In genomic region chr20:44750081-44750805, GRCh38 we compare ENCODE assay signal across 15 cellular contexts. TPM values are rescaled to one million over a fixed set of nuclear protein-coding genes. Genes with fewer than 3 reads are reported as not detected.
DNase-seq lines count a peak whose midpoint lies in the region; ATAC-seq and TF ChIP-seq lines count a peak whose summit lies in the region.
"Had no signal": no experiment of that assay in that cellular context is flagged by ENCODE, and none has a peak within 500 bp of the region (broad histone marks: within the 10 kb centered on the region; RNA-seq: fewer than 3 reads in every experiment).

No MANE protein-coding gene starts in this region.

- H3K4me1 ChIP-seq in psoas muscle = peaks cover 11% of the 10 kb centered on the region
- H3K4me1 ChIP-seq: colonic mucosa had no signal

- peak; percentile 21 for TF ChIP-seq CTCF in GM13977 (IDR thresholded peaks at IDR 0.05; ENCODE audit: extremely low read depth, insufficient read depth, missing control alignments)
- no peak for TF ChIP-seq CTCF in coronary artery (IDR thresholded peaks at IDR 0.05)
- peak; percentile 41 for TF ChIP-seq CTCF in psoas muscle (IDR thresholded peaks at IDR 0.05)

- peak; percentile 32 for DNase-seq in activated CD4-positive, alpha-beta T cell treated with anti-CD3 and anti-CD28 coated beads for 48 hours
- DNase-seq in activated CD4-positive, alpha-beta T cell treated with anti-CD3 and anti-CD28 coated beads, Interleukin-2, amount 50 U/mL, for 1 hour = no peak
- DNase-seq in GM13977 (ENCODE audit: low spot score) = no peak
- no peak for DNase-seq in coronary artery (ENCODE audit: low spot score)
- peak in 1 of 2 donors; percentile 58 for DNase-seq in psoas muscle
- no peak for DNase-seq in DMS 273 treated with DMSO at 0.1 percent for 48 hours (lab: John Stamatoyannopoulos, UW)
- DNase-seq in COR-L47 (lab: John Stamatoyannopoulos, UW) = no peak
- DNase-seq: colonic mucosa, kidney glomerular epithelial cell, naive B cell, NCI-H2227 treated with DMSO at 0.1 percent for 48 hours had no signal

- no peaks in the 10 kb centered on the region for H3K36me3 ChIP-seq in psoas muscle (ENCODE audit: insufficient read depth in 1 of 2, low read depth in 1 of 2)
- H3K36me3 ChIP-seq: colonic mucosa had no signal

- in situ Hi-C loops in GM13977 (cut with MboI; ENCODE audit: low pct_unique_long_range_greater_than_20kb, low sequenced_read_pairs, unreplicated experiment) = no loop called here

- 31 to 64% (median 55%) methylated on average over 54 to 73 of the region's 73 CpGs for WGBS in psoas muscle, 3 donors

- intact Hi-C loops in psoas muscle (cut with DNase I) = loop anchor here in 1 of 2 donors (5.0 kb wide), 1 partner anchor 52 kb away; no protein-coding TSS in a partner anchor

- H3K4me3 ChIP-seq in coronary artery = peak overlapping the region; percentile 39
- peak overlapping the region; percentile 22 for H3K4me3 ChIP-seq in psoas muscle
- H3K4me3 ChIP-seq: colonic mucosa had no signal

- peak in 1 of 4 donors; percentile 66 for ATAC-seq in psoas muscle
- ATAC-seq in HG03457 (IDR thresholded peaks at IDR 0.05; ENCODE audit: unreplicated experiment) = no peak
- ATAC-seq: Panc1 had no signal

- peaks cover 0 to 44% (median 4%) of the 10 kb centered on the region in 3 donors for H3K27me3 ChIP-seq in psoas muscle (ENCODE audit: insufficient read depth in 3 of 3, low read length in 2 of 3)

- H3K27ac ChIP-seq in coronary artery = no peak overlapping the region
- H3K27ac ChIP-seq in psoas muscle = no peak overlapping the region
- H3K27ac ChIP-seq: colonic mucosa, HL-60 had no signal

- H3K9me3 ChIP-seq in psoas muscle = no peaks in the 10 kb centered on the region
- H3K9me3 ChIP-seq: colonic mucosa had no signal

RNA-seq across cellular contexts. Expression of gene KCNK15, which starts 4.6 kb away (rescaled TPM):
- total RNA-seq in psoas muscle = under 1 TPM; 0.11 to 0.79 (median 0.32) TPM
- polyA plus RNA-seq in psoas muscle = under 1 TPM in 2 of 3 donors, not detected in 1; 0.08 to 0.23 TPM

RNA-seq across cellular contexts. Expression of gene CCN5, which starts 35.1 kb away (rescaled TPM):
- 10 to 100 TPM in 2 of 4 donors, 1 to 10 TPM in 2; 4.2 to 20.9 (median 9.9) TPM for total RNA-seq in psoas muscle
- polyA plus RNA-seq in psoas muscle = 10 to 100 TPM in 1 of 3 donors, 1 to 10 TPM in 2; 3.3 to 14.8 (median 5.1) TPM
- total RNA-seq: skeletal muscle tissue had no signal
